1 cellular context compared by ENCODE assay signal in genomic region chr19:44851427-44851826, GRCh38.
TF ChIP-seq lines count a peak whose summit lies in the region.

No MANE protein-coding gene starts in this region.

TF ChIP-seq in WTC11, 78 proteins besides CTCF, POLR2A, EP300 and RAD21 (continued from another document):
- no peak for TF ChIP-seq HMGXB4 (CRISPR knock-in tag; IDR thresholded peaks at IDR 0.05)
- TF ChIP-seq CREB1 (CRISPR knock-in tag; IDR thresholded peaks at IDR 0.05), result no peak
- TF ChIP-seq ZMAT4 (CRISPR knock-in tag; IDR thresholded peaks at IDR 0.05), result no peak
- TF ChIP-seq ZNF138 (CRISPR knock-in tag; conservative IDR thresholded peaks at IDR 0.05), result no peak
- TF ChIP-seq ZNF121 (CRISPR knock-in tag; IDR thresholded peaks at IDR 0.05), result no peak
- TF ChIP-seq ZSCAN18 (CRISPR knock-in tag; IDR thresholded peaks at IDR 0.05), result no peak
- no peak for TF ChIP-seq SMAD3 (CRISPR knock-in tag; IDR thresholded peaks at IDR 0.05; ENCODE audit: borderline replicate concordance)
- no peak for TF ChIP-seq GTF2I (CRISPR knock-in tag; conservative IDR thresholded peaks at IDR 0.05)
- no peak for TF ChIP-seq IRF1 (CRISPR knock-in tag; IDR thresholded peaks at IDR 0.05)
- no peak for TF ChIP-seq JUN (CRISPR knock-in tag; IDR thresholded peaks at IDR 0.05)
- TF ChIP-seq ZNF232 (CRISPR knock-in tag; IDR thresholded peaks at IDR 0.05), result no peak
- TF ChIP-seq STAT6 (CRISPR knock-in tag; conservative IDR thresholded peaks at IDR 0.05; ENCODE audit: low read depth), result no peak
- no peak for TF ChIP-seq NFE2L1 (CRISPR knock-in tag; IDR thresholded peaks at IDR 0.05)
- no peak for TF ChIP-seq ATF6 (CRISPR knock-in tag; IDR thresholded peaks at IDR 0.05)
- no peak for TF ChIP-seq TCF7 (CRISPR knock-in tag; IDR thresholded peaks at IDR 0.05; ENCODE audit: low read depth)
- no peak for TF ChIP-seq SP1 (CRISPR knock-in tag; conservative IDR thresholded peaks at IDR 0.05)
- no peak for TF ChIP-seq GRHL2 (CRISPR knock-in tag; IDR thresholded peaks at IDR 0.05; ENCODE audit: insufficient replicate concordance, severe bottlenecking)
TF ChIP-seq in WTC11: peak in this region for 0.
